8 cellular contexts compared by ENCODE assay signal in genomic region chr1:159211331-159212136, GRCh38. TPM values are rescaled to one million over a fixed set of nuclear protein-coding genes. Genes with fewer than 3 reads are reported as not detected.
DNase-seq lines count a peak whose midpoint lies in the region; ATAC-seq and TF ChIP-seq lines count a peak whose summit lies in the region.

No MANE protein-coding gene starts in this region.

- no peaks in the 10 kb centered on the region for H3K36me3 Mint-ChIP-seq in endothelial cell (ENCODE audit: low read depth, unreplicated experiment)

- no peak overlapping the region for H2BK120ac ChIP-seq in neuronal stem cell (ENCODE audit: low read depth, low read length)

- H3K18ac ChIP-seq in neuronal stem cell (ENCODE audit: low read length): no peak overlapping the region

- no peak overlapping the region for H3K27ac Mint-ChIP-seq in endothelial cell (ENCODE audit: unreplicated experiment)

- intact Hi-C loops in lower leg skin (cut with DNase I; ENCODE audit: low total_unique reads): no loop called here

- H2BK5ac ChIP-seq in neuronal stem cell (ENCODE audit: low read length): no peak overlapping the region

- peaks cover 0 to 6% of the 10 kb centered on the region in 2 donors for H3K4me1 ChIP-seq in neuronal stem cell (ENCODE audit: control insufficient read depth in 2 of 2, insufficient read depth in 1 of 2, low read depth in 1 of 2, low read length in 2 of 2)

- H2BK12ac ChIP-seq in neuronal stem cell (ENCODE audit: low read length): no peak overlapping the region

- peaks cover 6% of the 10 kb centered on the region for H3K27me3 Mint-ChIP-seq in endothelial cell (ENCODE audit: unreplicated experiment)

- WGBS in neuronal stem cell (ENCODE audit: extremely low coverage in 2 of 2, insufficient read length in 2 of 2, insufficient replicate concordance in 1 of 2), 2 donors: no CpG with 5 or more reads among the region's 11 CpGs
- 36 to 40% methylated on average over 11 of the region's 11 CpGs for WGBS in lower leg skin, 2 donors

- no peak for TF ChIP-seq POLR2A in lower leg skin (IDR thresholded peaks at IDR 0.05)

- H2AK5ac ChIP-seq in neuronal stem cell (ENCODE audit: low read depth, low read length): no peak overlapping the region

- no peak overlapping the region for H4K91ac ChIP-seq in neuronal stem cell (ENCODE audit: low read depth, low read length, poor library complexity)

- no peaks in the 10 kb centered on the region for H3K9me3 Mint-ChIP-seq in endothelial cell (ENCODE audit: unreplicated experiment)

- H2AFZ ChIP-seq in neuronal stem cell (ENCODE audit: low read length): peak overlapping the region; percentile 12

- peaks cover 9% of the 10 kb centered on the region for H3K4me1 Mint-ChIP-seq in endothelial cell (ENCODE audit: unreplicated experiment)

- no peak for ATAC-seq in HG03135 (IDR thresholded peaks at IDR 0.05; ENCODE audit: unreplicated experiment)

- no peak overlapping the region for H3K27ac ChIP-seq in neuronal stem cell (replicated peaks; ENCODE audit: low read length)

- no peak overlapping the region for H3K4me3 ChIP-seq in neuronal stem cell (ENCODE audit: low read length in 2 of 2)
- no peak overlapping the region for H3K4me3 ChIP-seq in lower leg skin (ENCODE audit: low read depth, poor library complexity, severe bottlenecking)

- no peak overlapping the region for H4K8ac ChIP-seq in neuronal stem cell (ENCODE audit: low read depth, low read length)

- H3K79me1 ChIP-seq in neuronal stem cell (ENCODE audit: low read depth, low read length): no peaks in the 10 kb centered on the region

- H3K27me3 ChIP-seq in neuronal stem cell (ENCODE audit: control insufficient read depth in 3 of 3, insufficient read depth in 3 of 3, low read depth in 1 of 3, low read length in 3 of 3): peaks cover 0 to 47% (median 0%) of the 10 kb centered on the region in 3 experiments

- no peak overlapping the region for H3K4me2 ChIP-seq in neuronal stem cell (ENCODE audit: insufficient read depth, low read length, poor library complexity, severe bottlenecking)

- H3K4ac ChIP-seq in neuronal stem cell (ENCODE audit: low read length): no peak overlapping the region

- H3K36me3 ChIP-seq in neuronal stem cell (replicated peaks in 1 of 2; ENCODE audit: control insufficient read depth in 2 of 2, insufficient read depth in 2 of 2, low read length in 2 of 2): no peaks in the 10 kb centered on the region

- H3K9ac ChIP-seq in neuronal stem cell (ENCODE audit: low read depth, low read length, poor library complexity): no peak overlapping the region

- DNase-seq in NCI-H748 (lab: John Stamatoyannopoulos, UW; ENCODE audit: unreplicated experiment): peak; percentile 23
- no peak for DNase-seq in NCI-H748 treated with DMSO at 0.1 percent for 48 hours (lab: John Stamatoyannopoulos, UW)
- DNase-seq in NCI-H1092 (lab: John Stamatoyannopoulos, UW): peak; percentile 30
- peak; percentile 72 for DNase-seq in activated CD4-positive, alpha-beta T cell treated with anti-CD3 and anti-CD28 coated beads for 48 hours
- peak; percentile 61 for DNase-seq in endothelial cell (ENCODE audit: low spot score)
- DNase-seq in neuronal stem cell (ENCODE audit: low spot score): peak; percentile 62
- no peak for DNase-seq in lower leg skin (ENCODE audit: low spot score in 2 of 2)

- peak; percentile 91 for TF ChIP-seq CTCF in endothelial cell (IDR thresholded peaks at IDR 0.05; ENCODE audit: unreplicated experiment)
- TF ChIP-seq CTCF in lower leg skin (IDR thresholded peaks at IDR 0.05): no peak

- H2BK15ac ChIP-seq in neuronal stem cell (ENCODE audit: low read length): no peak overlapping the region

- H3K9me3 ChIP-seq in neuronal stem cell (replicated peaks in 1 of 2; ENCODE audit: control insufficient read depth in 2 of 2, insufficient read depth in 1 of 2, low read depth in 1 of 2, low read length in 2 of 2): no peaks in the 10 kb centered on the region

- no peak overlapping the region for H3K14ac ChIP-seq in neuronal stem cell (ENCODE audit: low read length)

- H3K23ac ChIP-seq in neuronal stem cell (ENCODE audit: low read depth, low read length, poor library complexity): no peak overlapping the region

- H3K4me3 Mint-ChIP-seq in endothelial cell (ENCODE audit: unreplicated experiment): no peak overlapping the region

RNA-seq across cellular contexts. Expression of gene ACKR1, which starts 6.9 kb away (rescaled TPM):
- total RNA-seq in endothelial cell (ENCODE audit: unreplicated experiment) (0.23 TPM), lower leg skin (100 to 1,000 TPM in 1 of 4 donors, 10 to 100 TPM in 3; 17.4 to 104 (median 46.9) TPM)
- 0.74 TPM for polyA plus RNA-seq in neuronal stem cell (2013, experiment 1 of 2)
- 0.73 TPM for polyA plus RNA-seq in neuronal stem cell (2013, experiment 2 of 2)

RNA-seq across cellular contexts. Expression of gene CADM3, which starts 40.1 kb away (rescaled TPM):
- 4.0 TPM for total RNA-seq in endothelial cell (ENCODE audit: unreplicated experiment)
- 8.9 TPM for polyA plus RNA-seq in neuronal stem cell (2013, experiment 1 of 2)
- 9.2 TPM for polyA plus RNA-seq in neuronal stem cell (2013, experiment 2 of 2)
- total RNA-seq in lower leg skin: 10 to 100 TPM in 1 of 4 donors, 1 to 10 TPM in 3; 2.6 to 11.0 (median 6.6) TPM

Comparison
In these comparisons a context has a peak if more than half of its experiments do, and no peak if none do; other contexts are left out.
1. DNase-seq: peak in NCI-H748 (single experiment), NCI-H1092 (single experiment), activated CD4-positive, alpha-beta T cell treated with anti-CD3 and anti-CD28 coated beads for 48 hours (single experiment), endothelial cell (single experiment) and neuronal stem cell (single experiment); none in NCI-H748 treated with DMSO at 0.1 percent for 48 hours (single experiment) and lower leg skin (0 of 2).
2. RNA of gene ACKR1, which starts 6.9 kb away (total RNA-seq): 17.4 to 104 TPM in lower leg skin; 0.23 TPM in endothelial cell (single experiment); every median in the first group is over 10 times any median in the second.